Comparison of ENCODE assay signal across 27 cellular contexts in the genomic region with DNA sequence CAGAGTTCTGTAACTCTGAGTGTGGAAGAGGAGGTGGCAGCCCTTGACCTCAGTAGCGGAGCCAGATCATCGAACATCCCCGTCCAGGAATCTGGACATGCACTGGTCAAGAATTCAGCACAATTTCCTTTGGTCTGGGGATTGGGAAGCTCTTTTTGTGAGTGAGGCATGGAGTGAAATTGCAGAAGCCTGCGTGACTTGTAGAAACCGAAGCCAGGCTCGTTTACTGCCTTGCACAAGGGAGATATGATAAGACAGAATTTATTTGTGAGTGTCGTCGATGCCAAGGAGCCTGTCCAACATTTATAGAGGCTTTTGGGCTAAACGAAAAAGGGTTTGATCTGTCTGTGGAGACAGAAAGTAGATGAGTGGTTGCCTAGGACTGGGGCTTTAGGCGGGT. TPM values are rescaled to one million over a fixed set of nuclear protein-coding genes. Genes with fewer than 3 reads are reported as not detected.
DNase-seq lines count a peak whose midpoint lies in the region; ATAC-seq, FAIRE-seq and TF ChIP-seq lines count a peak whose summit lies in the region.
"Had no signal": no experiment of that assay in that cellular context is flagged by ENCODE, and none has a peak within 500 bp of the region (broad histone marks: within the 10 kb centered on the region; RNA-seq: fewer than 3 reads in every experiment).

No MANE protein-coding gene starts in this region.

- no peak for TF ChIP-seq CTCF in OCI-LY7 (conservative IDR thresholded peaks at IDR 0.05; ENCODE audit: low read length)
- no peak for TF ChIP-seq CTCF in smooth muscle cell (IDR thresholded peaks at IDR 0.05; ENCODE audit: borderline replicate concordance, insufficient read depth, poor library complexity, severe bottlenecking)

- H4K20me1 ChIP-seq in OCI-LY7 (ENCODE audit: insufficient read depth, low read length) = no peaks in the 10 kb centered on the region
- H4K20me1 ChIP-seq in smooth muscle cell (ENCODE audit: low read depth) = peaks cover 27% of the 10 kb centered on the region

- H3K4me1 ChIP-seq in OCI-LY7 (ENCODE audit: insufficient read depth, low read length, poor library complexity, severe bottlenecking) (peaks cover 11% of the 10 kb centered on the region), smooth muscle cell (ENCODE audit: low read depth) (peaks cover 9% of the 10 kb centered on the region)
- H3K4me1 ChIP-seq: A549 had no signal

- no peak overlapping the region for H3K4me3 ChIP-seq in OCI-LY7 (ENCODE audit: low read depth, low read length, poor library complexity, severe bottlenecking)
- H3K4me3 ChIP-seq in smooth muscle cell = no peak overlapping the region
- H3K4me3 ChIP-seq: A549, GM23338, SK-N-MC, tibial artery had no signal

- H3K27me3 Mint-ChIP-seq in effector memory CD8-positive, alpha-beta T cell = no peaks in the 10 kb centered on the region
- H3K27me3 Mint-ChIP-seq in activated T-cell treated with anti-CD3 and anti-CD28 coated beads, Interleukin-2, amount 50 U/mL, for 24 hours = peaks cover 4% of the 10 kb centered on the region
- H3K27me3 Mint-ChIP-seq: activated CD4-positive, alpha-beta memory T cell treated with anti-CD3 and anti-CD28 coated beads for 36 hours had no signal

- H3K4me1 Mint-ChIP-seq in effector memory CD8-positive, alpha-beta T cell (ENCODE audit: low read depth in 2 of 2) = peaks cover 19 to 24% of the 10 kb centered on the region in 2 donors
- peaks cover 31% of the 10 kb centered on the region for H3K4me1 Mint-ChIP-seq in activated T-cell treated with anti-CD3 and anti-CD28 coated beads, Interleukin-2, amount 50 U/mL, for 24 hours (ENCODE audit: low read depth)

- peaks cover 0 to 15% of the 10 kb centered on the region in 2 donors for H3K36me3 Mint-ChIP-seq in activated naive CD4-positive, alpha-beta T cell treated with anti-CD3 and anti-CD28 coated beads, Interleukin-2, amount 50 U/mL, for 72 hours
- peaks cover 6% of the 10 kb centered on the region for H3K36me3 Mint-ChIP-seq in effector memory CD8-positive, alpha-beta T cell (ENCODE audit: insufficient read depth)
- H3K36me3 Mint-ChIP-seq in activated T-cell treated with anti-CD3 and anti-CD28 coated beads, Interleukin-2, amount 50 U/mL, for 24 hours (ENCODE audit: low read depth) = peaks cover 38% of the 10 kb centered on the region

- ATAC-seq in activated naive CD4-positive, alpha-beta T cell treated with anti-CD3 and anti-CD28 coated beads, Interleukin-2, amount 50 U/mL, for 72 hours = no peak
- ATAC-seq in effector memory CD8-positive, alpha-beta T cell (replicated peaks) = no peak
- ATAC-seq: A549, GM23338 had no signal

- POLR2A ChIA-PET in OCI-LY7 (lab: Charles Lee) = no interaction called here

- no peaks in the 10 kb centered on the region for H3F3A ChIP-seq in smooth muscle cell (ENCODE audit: low read depth)

- H3K9me2 ChIP-seq in OCI-LY7 (ENCODE audit: insufficient read depth, low read length) = no peaks in the 10 kb centered on the region

- WGBS in smooth muscle cell (ENCODE audit: low lambda C conversion rate) = 47% methylated on average over 10 of the region's 10 CpGs

- CTCF ChIA-PET in OCI-LY7 (lab: Charles Lee; ENCODE audit: unreplicated experiment) = no interaction called here

- no peak for TF ChIP-seq POLR2A in H54 (IDR thresholded peaks at IDR 0.05; ENCODE audit: low read depth, low read length)

- H3K27ac ChIP-seq in OCI-LY7 (ENCODE audit: low read depth, low read length, poor library complexity, severe bottlenecking) (no peak overlapping the region), smooth muscle cell (ENCODE audit: low read depth) (peak overlapping the region; percentile 35)
- H3K27ac ChIP-seq: A549, SK-N-MC, tibial artery had no signal

- H3K9me3 Mint-ChIP-seq in activated naive CD4-positive, alpha-beta T cell treated with anti-CD3 and anti-CD28 coated beads, Interleukin-2, amount 50 U/mL, for 72 hours = no peaks in the 10 kb centered on the region
- H3K9me3 Mint-ChIP-seq in effector memory CD8-positive, alpha-beta T cell = no peaks in the 10 kb centered on the region
- no peaks in the 10 kb centered on the region for H3K9me3 Mint-ChIP-seq in activated T-cell treated with anti-CD3 and anti-CD28 coated beads, Interleukin-2, amount 50 U/mL, for 24 hours
- H3K9me3 Mint-ChIP-seq: activated CD4-positive, alpha-beta memory T cell treated with anti-CD3 and anti-CD28 coated beads for 36 hours; GM23338 had no signal

- H3K9me3 ChIP-seq in OCI-LY7 (ENCODE audit: low read length) = no peaks in the 10 kb centered on the region
- H3K9me3 ChIP-seq in smooth muscle cell (replicated peaks; ENCODE audit: low read depth) = peaks cover 3% of the 10 kb centered on the region
- H3K9me3 ChIP-seq: A549, tibial artery had no signal

- peak overlapping the region; percentile 19; the same call in 1 of the 2 replicates for H3K4me2 ChIP-seq in OCI-LY7 (ENCODE audit: low read length)
- H3K4me2 ChIP-seq in smooth muscle cell = no peak overlapping the region
- H3K4me2 ChIP-seq: A549, GM23338 had no signal

- peak overlapping the region; percentile 23 to 62 for H3K27ac Mint-ChIP-seq in activated naive CD4-positive, alpha-beta T cell treated with anti-CD3 and anti-CD28 coated beads, Interleukin-2, amount 50 U/mL, for 72 hours
- peak overlapping the region in 1 of 2 donors; percentile 73 for H3K27ac Mint-ChIP-seq in effector memory CD8-positive, alpha-beta T cell
- no peak overlapping the region for H3K27ac Mint-ChIP-seq in activated T-cell treated with anti-CD3 and anti-CD28 coated beads, Interleukin-2, amount 50 U/mL, for 24 hours
- H3K27ac Mint-ChIP-seq: activated CD4-positive, alpha-beta memory T cell treated with anti-CD3 and anti-CD28 coated beads for 36 hours; endodermal cell; GM23338 had no signal

- H2AFZ ChIP-seq in OCI-LY7 (ENCODE audit: low read length) = no peak overlapping the region
- H2AFZ ChIP-seq in smooth muscle cell (ENCODE audit: low read depth) = no peak overlapping the region
- H2AFZ ChIP-seq: GM23338 had no signal

- H3K27me3 ChIP-seq in smooth muscle cell (ENCODE audit: low read depth) = no peaks in the 10 kb centered on the region
- H3K27me3 ChIP-seq: tibial artery had no signal

- H3K9ac ChIP-seq in smooth muscle cell (ENCODE audit: low read depth) = no peak overlapping the region

- FAIRE-seq in H54 (lab: Jason Lieb, UNC) = no peak
- FAIRE-seq: A549 had no signal

- no peaks in the 10 kb centered on the region for H3K79me2 ChIP-seq in OCI-LY7 (ENCODE audit: insufficient read depth, low read depth, low read length)
- H3K79me2 ChIP-seq in smooth muscle cell (ENCODE audit: low read depth) = no peaks in the 10 kb centered on the region

- no peaks in the 10 kb centered on the region for H3K36me3 ChIP-seq in OCI-LY7 (ENCODE audit: insufficient read depth, low read length)
- H3K36me3 ChIP-seq in smooth muscle cell (ENCODE audit: low read depth) = no peaks in the 10 kb centered on the region
- H3K36me3 ChIP-seq: tibial artery had no signal

- intact Hi-C loops in OCI-LY7 (cut with micrococcal nuclease; ENCODE audit: unreplicated experiment) = no loop called here

- peak overlapping the region; percentile 58 to 64 for H3K4me3 Mint-ChIP-seq in effector memory CD8-positive, alpha-beta T cell
- H3K4me3 Mint-ChIP-seq in activated T-cell treated with anti-CD3 and anti-CD28 coated beads, Interleukin-2, amount 50 U/mL, for 24 hours = no peak overlapping the region
- H3K4me3 Mint-ChIP-seq: activated CD4-positive, alpha-beta memory T cell treated with anti-CD3 and anti-CD28 coated beads for 36 hours; endodermal cell; GM23338 had no signal

- no peak for DNase-seq in activated naive CD4-positive, alpha-beta T cell treated with anti-CD3 and anti-CD28 coated beads, Interleukin-2, amount 50 U/mL, for 72 hours (ENCODE audit: low spot score in 2 of 2)
- DNase-seq in activated naive CD4-positive, alpha-beta T cell treated with Interleukin-2 at 50 U/mL for 16 hours = no peak
- DNase-seq in OCI-LY7 (ENCODE audit: low spot score) = no peak
- DNase-seq in effector memory CD8-positive, alpha-beta T cell = no peak
- no peak for DNase-seq in smooth muscle cell (lab: John Stamatoyannopoulos, UW; ENCODE audit: unreplicated experiment)
- no peak for DNase-seq in activated T-cell treated with anti-CD3 and anti-CD28 coated beads, Interleukin-2, amount 50 U/mL, for 24 hours
- DNase-seq in H54 (ENCODE audit: insufficient read length, low spot score) = no peak
- DNase-seq in NCI-H2029 (lab: John Stamatoyannopoulos, UW) = no peak
- DNase-seq: activated CD4-positive, alpha-beta memory T cell treated with anti-CD3 and anti-CD28 coated beads for 36 hours; activated CD4-positive, CD25-positive, alpha-beta regulatory T cell; activated naive CD4-positive, alpha-beta T cell treated with anti-CD3 and anti-CD28 coated beads, Interleukin-2, amount 50 U/mL, for 16 hours; activated T-cell treated with anti-CD3 and anti-CD28 coated beads, Interleukin-2, amount 50 U/mL, for 1 hour; EL; endodermal cell; kidney glomerular epithelial cell; mammary epithelial cell; NCI-H1417; NCI-H2107; NCI-H446 treated with DMSO at 0.1 percent for 48 hours; retina; stimulated activated CD4-positive, alpha-beta T cell treated with anti-CD3 and anti-CD28 coated beads, Interleukin-4, amount 100 ng/mL, for 1 hour; stimulated activated naive CD4-positive, alpha-beta T cell treated with Interleukin-2 at 50 U/mL for 16 hours; T1000; tibial artery had no signal

- BruUV-seq in OCI-LY7 (replicated peaks; lab: Mats Ljungman, UMichigan) = no TSS peak

RNA-seq across cellular contexts. Expression of a gene that starts 50.6 kb away (rescaled TPM):
- total RNA-seq in activated naive CD4-positive, alpha-beta T cell treated with anti-CD3 and anti-CD28 coated beads, Interleukin-2, amount 50 U/mL, for 72 hours = 10 to 100 TPM in 1 of 2 donors, 1 to 10 TPM in 1; 9.2 to 17.4 TPM
- 10.6 and 16.1 TPM in 2 replicates for total RNA-seq in OCI-LY7 (2014; rRNA removed; shearing (Covaris generic))
- 29.3 and 35.7 TPM in 2 replicates for total RNA-seq in OCI-LY7 (2022)
- 9.0 and 23.9 TPM in 2 replicates for total RNA-seq in smooth muscle cell
- polyA plus RNA-seq in smooth muscle cell = 9.8 and 10.2 TPM in 2 replicates
